ENCODE assay signal across 1 cellular context in the genomic region with DNA sequence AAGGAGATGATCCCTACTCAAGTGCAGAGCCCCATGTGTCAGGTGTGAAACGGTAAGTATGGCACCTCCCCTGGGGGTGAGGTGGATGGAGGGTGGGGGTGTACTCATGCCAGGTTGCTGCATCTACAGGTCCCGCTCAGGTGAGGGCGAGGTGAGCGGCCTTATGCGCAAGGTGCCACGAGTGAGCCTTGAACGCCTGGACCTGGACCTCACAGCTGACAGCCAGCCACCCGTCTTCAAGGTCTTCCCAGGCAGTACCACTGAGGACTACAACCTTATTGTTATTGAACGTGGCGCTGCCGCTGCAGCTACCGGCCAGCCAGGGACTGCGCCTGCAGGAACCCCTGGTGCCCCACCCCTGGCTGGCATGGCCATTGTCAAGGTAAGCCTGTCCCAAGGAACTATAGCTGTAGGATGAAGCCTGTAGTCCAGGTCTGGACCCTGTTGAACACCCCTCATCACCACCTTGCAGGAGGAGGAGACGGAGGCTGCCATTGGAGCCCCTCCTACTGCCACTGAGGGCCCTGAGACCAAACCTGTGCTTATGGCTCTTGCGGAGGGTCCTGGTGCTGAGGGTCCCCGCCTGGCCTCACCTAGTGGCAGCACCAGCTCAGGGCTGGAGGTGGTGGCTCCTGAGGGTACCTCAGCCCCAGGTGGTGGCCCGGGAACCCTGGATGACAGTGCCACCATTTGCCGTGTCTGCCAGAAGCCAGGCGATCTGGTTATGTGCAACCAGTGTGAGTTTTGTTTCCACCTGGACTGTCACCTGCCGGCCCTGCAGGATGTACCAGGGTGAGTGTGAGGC.
TF ChIP-seq lines count a peak whose summit lies in the region.

No MANE protein-coding gene starts in this region.

TF ChIP-seq in K562, 482 proteins besides CTCF, POLR2A, EP300 and RAD21:
- TF ChIP-seq KDM1A (IDR thresholded peaks at IDR 0.05) (no peak), POLR2G (IDR thresholded peaks at IDR 0.05; ENCODE audit: low read depth, low read length) (peak; percentile 62), ZNF3 (CRISPR knock-in tag; IDR thresholded peaks at IDR 0.05) (no peak), SIX5 (IDR thresholded peaks at IDR 0.05; ENCODE audit: borderline replicate concordance in 1 of 2, insufficient read depth in 1 of 2, low read depth in 1 of 2, low read length in 2 of 2) (no peak), ZNF507 (tag; conservative IDR thresholded peaks at IDR 0.05) (no peak), TAF1 (IDR thresholded peaks at IDR 0.05; ENCODE audit: control insufficient read depth, extremely low read depth, insufficient read depth, low read length, severe bottlenecking) (no peak), FUS (optimal IDR thresholded peaks at IDR 0.05; ENCODE audit: low read depth, low read length) (no peak), ELF4 (CRISPR knock-in tag; IDR thresholded peaks at IDR 0.05) (no peak), HNRNPL (IDR thresholded peaks at IDR 0.05; ENCODE audit: low read depth, low read length) (no peak), YY1 (IDR thresholded peaks at IDR 0.05; ENCODE audit: borderline replicate concordance in 1 of 3, control insufficient read depth in 1 of 3, extremely low read depth in 1 of 3, insufficient read depth in 3 of 3, insufficient read length in 1 of 3, insufficient replicate concordance in 2 of 3, low read depth in 1 of 3, low read length in 2 of 3) (peak in 1 of 3 experiments; percentile 40), IFI16 (CRISPR knock-in tag; IDR thresholded peaks at IDR 0.05) (no peak), FOXM1 (IDR thresholded peaks at IDR 0.05; ENCODE audit: low read depth) (no peak), FOXM1 (CRISPR knock-in tag; IDR thresholded peaks at IDR 0.05; ENCODE audit: low read depth) (no peak), ZNF24 (IDR thresholded peaks at IDR 0.05) (no peak), RBFOX2 (IDR thresholded peaks at IDR 0.05; ENCODE audit: low read depth, low read length) (peak; percentile 61), PYGO2 (tag; IDR thresholded peaks at IDR 0.05) (no peak)
- TF ChIP-seq, protein P1, sequence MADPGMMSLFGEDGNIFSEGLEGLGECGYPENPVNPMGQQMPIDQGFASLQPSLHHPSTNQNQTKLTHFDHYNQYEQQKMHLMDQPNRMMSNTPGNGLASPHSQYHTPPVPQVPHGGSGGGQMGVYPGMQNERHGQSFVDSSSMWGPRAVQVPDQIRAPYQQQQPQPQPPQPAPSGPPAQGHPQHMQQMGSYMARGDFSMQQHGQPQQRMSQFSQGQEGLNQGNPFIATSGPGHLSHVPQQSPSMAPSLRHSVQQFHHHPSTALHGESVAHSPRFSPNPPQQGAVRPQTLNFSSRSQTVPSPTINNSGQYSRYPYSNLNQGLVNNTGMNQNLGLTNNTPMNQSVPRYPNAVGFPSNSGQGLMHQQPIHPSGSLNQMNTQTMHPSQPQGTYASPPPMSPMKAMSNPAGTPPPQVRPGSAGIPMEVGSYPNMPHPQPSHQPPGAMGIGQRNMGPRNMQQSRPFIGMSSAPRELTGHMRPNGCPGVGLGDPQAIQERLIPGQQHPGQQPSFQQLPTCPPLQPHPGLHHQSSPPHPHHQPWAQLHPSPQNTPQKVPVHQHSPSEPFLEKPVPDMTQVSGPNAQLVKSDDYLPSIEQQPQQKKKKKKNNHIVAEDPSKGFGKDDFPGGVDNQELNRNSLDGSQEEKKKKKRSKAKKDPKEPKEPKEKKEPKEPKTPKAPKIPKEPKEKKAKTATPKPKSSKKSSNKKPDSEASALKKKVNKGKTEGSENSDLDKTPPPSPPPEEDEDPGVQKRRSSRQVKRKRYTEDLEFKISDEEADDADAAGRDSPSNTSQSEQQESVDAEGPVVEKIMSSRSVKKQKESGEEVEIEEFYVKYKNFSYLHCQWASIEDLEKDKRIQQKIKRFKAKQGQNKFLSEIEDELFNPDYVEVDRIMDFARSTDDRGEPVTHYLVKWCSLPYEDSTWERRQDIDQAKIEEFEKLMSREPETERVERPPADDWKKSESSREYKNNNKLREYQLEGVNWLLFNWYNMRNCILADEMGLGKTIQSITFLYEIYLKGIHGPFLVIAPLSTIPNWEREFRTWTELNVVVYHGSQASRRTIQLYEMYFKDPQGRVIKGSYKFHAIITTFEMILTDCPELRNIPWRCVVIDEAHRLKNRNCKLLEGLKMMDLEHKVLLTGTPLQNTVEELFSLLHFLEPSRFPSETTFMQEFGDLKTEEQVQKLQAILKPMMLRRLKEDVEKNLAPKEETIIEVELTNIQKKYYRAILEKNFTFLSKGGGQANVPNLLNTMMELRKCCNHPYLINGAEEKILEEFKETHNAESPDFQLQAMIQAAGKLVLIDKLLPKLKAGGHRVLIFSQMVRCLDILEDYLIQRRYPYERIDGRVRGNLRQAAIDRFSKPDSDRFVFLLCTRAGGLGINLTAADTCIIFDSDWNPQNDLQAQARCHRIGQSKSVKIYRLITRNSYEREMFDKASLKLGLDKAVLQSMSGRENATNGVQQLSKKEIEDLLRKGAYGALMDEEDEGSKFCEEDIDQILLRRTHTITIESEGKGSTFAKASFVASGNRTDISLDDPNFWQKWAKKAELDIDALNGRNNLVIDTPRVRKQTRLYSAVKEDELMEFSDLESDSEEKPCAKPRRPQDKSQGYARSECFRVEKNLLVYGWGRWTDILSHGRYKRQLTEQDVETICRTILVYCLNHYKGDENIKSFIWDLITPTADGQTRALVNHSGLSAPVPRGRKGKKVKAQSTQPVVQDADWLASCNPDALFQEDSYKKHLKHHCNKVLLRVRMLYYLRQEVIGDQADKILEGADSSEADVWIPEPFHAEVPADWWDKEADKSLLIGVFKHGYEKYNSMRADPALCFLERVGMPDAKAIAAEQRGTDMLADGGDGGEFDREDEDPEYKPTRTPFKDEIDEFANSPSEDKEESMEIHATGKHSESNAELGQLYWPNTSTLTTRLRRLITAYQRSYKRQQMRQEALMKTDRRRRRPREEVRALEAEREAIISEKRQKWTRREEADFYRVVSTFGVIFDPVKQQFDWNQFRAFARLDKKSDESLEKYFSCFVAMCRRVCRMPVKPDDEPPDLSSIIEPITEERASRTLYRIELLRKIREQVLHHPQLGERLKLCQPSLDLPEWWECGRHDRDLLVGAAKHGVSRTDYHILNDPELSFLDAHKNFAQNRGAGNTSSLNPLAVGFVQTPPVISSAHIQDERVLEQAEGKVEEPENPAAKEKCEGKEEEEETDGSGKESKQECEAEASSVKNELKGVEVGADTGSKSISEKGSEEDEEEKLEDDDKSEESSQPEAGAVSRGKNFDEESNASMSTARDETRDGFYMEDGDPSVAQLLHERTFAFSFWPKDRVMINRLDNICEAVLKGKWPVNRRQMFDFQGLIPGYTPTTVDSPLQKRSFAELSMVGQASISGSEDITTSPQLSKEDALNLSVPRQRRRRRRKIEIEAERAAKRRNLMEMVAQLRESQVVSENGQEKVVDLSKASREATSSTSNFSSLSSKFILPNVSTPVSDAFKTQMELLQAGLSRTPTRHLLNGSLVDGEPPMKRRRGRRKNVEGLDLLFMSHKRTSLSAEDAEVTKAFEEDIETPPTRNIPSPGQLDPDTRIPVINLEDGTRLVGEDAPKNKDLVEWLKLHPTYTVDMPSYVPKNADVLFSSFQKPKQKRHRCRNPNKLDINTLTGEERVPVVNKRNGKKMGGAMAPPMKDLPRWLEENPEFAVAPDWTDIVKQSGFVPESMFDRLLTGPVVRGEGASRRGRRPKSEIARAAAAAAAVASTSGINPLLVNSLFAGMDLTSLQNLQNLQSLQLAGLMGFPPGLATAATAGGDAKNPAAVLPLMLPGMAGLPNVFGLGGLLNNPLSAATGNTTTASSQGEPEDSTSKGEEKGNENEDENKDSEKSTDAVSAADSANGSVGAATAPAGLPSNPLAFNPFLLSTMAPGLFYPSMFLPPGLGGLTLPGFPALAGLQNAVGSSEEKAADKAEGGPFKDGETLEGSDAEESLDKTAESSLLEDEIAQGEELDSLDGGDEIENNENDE (IDR thresholded peaks at IDR 0.05; ENCODE audit: low read depth, low read length): no peak
- TF ChIP-seq, protein P2, sequence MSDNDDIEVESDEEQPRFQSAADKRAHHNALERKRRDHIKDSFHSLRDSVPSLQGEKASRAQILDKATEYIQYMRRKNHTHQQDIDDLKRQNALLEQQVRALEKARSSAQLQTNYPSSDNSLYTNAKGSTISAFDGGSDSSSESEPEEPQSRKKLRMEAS (CRISPR knock-in tag; IDR thresholded peaks at IDR 0.05): 0 out of 2 replicates have a peak, but pooled peaks have one; percentile 2
- TF ChIP-seq, protein P3, sequence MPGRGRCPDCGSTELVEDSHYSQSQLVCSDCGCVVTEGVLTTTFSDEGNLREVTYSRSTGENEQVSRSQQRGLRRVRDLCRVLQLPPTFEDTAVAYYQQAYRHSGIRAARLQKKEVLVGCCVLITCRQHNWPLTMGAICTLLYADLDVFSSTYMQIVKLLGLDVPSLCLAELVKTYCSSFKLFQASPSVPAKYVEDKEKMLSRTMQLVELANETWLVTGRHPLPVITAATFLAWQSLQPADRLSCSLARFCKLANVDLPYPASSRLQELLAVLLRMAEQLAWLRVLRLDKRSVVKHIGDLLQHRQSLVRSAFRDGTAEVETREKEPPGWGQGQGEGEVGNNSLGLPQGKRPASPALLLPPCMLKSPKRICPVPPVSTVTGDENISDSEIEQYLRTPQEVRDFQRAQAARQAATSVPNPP (IDR thresholded peaks at IDR 0.05; ENCODE audit: borderline replicate concordance, insufficient read depth, insufficient read length): no peak
